Comparison of ENCODE assay signal across 19 cellular contexts in the genomic region with DNA sequence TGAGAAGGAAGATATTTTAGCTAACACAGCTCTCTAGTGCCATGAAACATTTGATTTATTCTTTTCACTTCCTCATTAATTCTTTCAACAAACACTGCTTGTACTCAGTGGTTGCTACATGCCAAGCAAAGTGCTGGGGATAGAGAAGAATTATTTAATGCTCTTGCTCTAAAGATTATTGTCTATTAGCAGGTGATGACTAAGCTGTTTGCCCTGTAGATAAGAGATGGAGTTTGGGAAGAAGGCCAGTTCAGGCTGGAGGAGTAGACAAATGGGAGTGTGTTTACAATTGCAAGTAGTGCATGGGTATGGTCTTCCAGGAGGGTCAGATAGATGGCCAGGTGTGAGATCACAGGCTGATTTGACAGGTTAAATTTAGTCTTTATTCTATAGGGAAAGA.
"Had no signal": no experiment of that assay in that cellular context is flagged by ENCODE, and none has a peak within 500 bp of the region (broad histone marks: within the 10 kb centered on the region; RNA-seq: fewer than 3 reads in every experiment).

No MANE protein-coding gene starts in this region.

- H3K4me3 ChIP-seq: PC-9 had no signal

- H3K4me2 ChIP-seq: PC-9 had no signal

- DNase-seq: activated CD4-positive, alpha-beta T cell treated with anti-CD3 and anti-CD28 coated beads for 48 hours; activated CD4-positive, alpha-beta T cell treated with anti-CD3 and anti-CD28 coated beads, Interleukin-2, amount 50 U/mL, for 4 hours; activated CD4-positive, CD25-positive, alpha-beta regulatory T cell treated with anti-CD3 and anti-CD28 coated beads, Interleukin-2, amount 50 U/mL, for 72 hours; activated CD8-positive, alpha-beta memory T cell treated with anti-CD3 and anti-CD28 coated beads, Interleukin-2, amount 10 ng/mL, durations not matched to agents 7 days and 5 days; activated effector memory CD4-positive, alpha-beta T cell treated with Interleukin-2 at 50 U/mL for 16 hours; activated naive CD4-positive, alpha-beta T cell; activated T-cell treated with anti-CD3 and anti-CD28 coated beads, Interleukin-2, amount 50 U/mL, for 24 hours; aorta; KG1; NCI-H1048; NCI-H1417; NCI-H1930; NCI-H2171; NCI-H2227 treated with DMSO at 0.1 percent for 48 hours; NCI-H446 treated with DMSO at 0.1 percent for 48 hours; NCI-H524 treated with DMSO at 0.1 percent for 48 hours; NCI-H748 treated with DMSO at 0.1 percent for 48 hours; PC-9; SHP77 treated with DMSO at 0.1 percent for 48 hours had no signal

- H3K27ac ChIP-seq: PC-9 had no signal

- H2AFZ ChIP-seq: PC-9 had no signal
